11 cellular contexts compared by ENCODE assay signal in the genomic region with DNA sequence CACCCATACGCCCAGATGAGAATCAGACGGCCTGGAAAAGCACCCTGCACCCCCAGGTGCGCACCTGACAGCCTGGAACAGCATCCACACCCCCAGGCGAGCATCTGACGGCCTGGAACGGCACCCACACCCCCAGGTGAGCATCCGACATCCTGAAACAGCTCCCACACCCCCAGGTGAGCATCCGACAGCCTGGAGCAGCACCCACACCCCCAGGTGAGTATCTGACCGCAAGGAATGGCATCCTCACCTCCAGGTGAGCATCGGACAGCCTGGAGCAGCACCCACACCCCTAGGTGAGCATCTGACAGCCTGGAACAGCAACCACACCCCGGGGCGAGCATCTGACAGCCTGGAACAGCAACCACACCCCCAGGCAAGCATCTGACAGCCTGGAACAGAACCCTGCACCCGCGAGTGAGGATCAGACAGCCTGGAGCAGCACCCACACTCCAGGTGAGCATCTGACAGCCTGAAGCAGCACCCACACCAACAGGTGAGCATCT. TPM values are rescaled to one million over a fixed set of nuclear protein-coding genes. Genes with fewer than 3 reads are reported as not detected.
A peak's percentile ranks its signal among the peaks of the same experiment; 100 is the strongest.
DNase-seq lines count a peak whose midpoint lies in the region; ATAC-seq and TF ChIP-seq lines count a peak whose summit lies in the region.
"Not testable (repeated sequence)": the region's sequence is repeated elsewhere in the genome, so short reads cannot be mapped to it uniquely, and the experiment has no call there.
"Had no signal": no experiment of that assay in that cellular context is flagged by ENCODE, and none has a peak within 500 bp of the region (broad histone marks: within the 10 kb centered on the region; RNA-seq: fewer than 3 reads in every experiment).

No MANE protein-coding gene starts in this region.

- H3K36me3 ChIP-seq in Panc1 (ENCODE audit: control insufficient read depth, insufficient read depth, low read length); mucosa of descending colon (ENCODE audit: low read depth); upper lobe of right lung: not testable (repeated sequence)

- H3K4me3 Mint-ChIP-seq in chondrocyte (ENCODE audit: unreplicated experiment): not testable (repeated sequence)

- not testable (repeated sequence) for H3K27ac Mint-ChIP-seq in chondrocyte (ENCODE audit: unreplicated experiment)

- H3K9me3 Mint-ChIP-seq in chondrocyte (ENCODE audit: low read depth): peaks cover 30% of the 10 kb centered on the region

- not testable (repeated sequence) for TF ChIP-seq CTCF in Panc1 (IDR thresholded peaks at IDR 0.05); chondrocyte (IDR thresholded peaks at IDR 0.05); mucosa of descending colon (IDR thresholded peaks at IDR 0.05); upper lobe of right lung (IDR thresholded peaks at IDR 0.05)

- DNase-seq in DMS 273 (lab: John Stamatoyannopoulos, UW; ENCODE audit: unreplicated experiment): peak; percentile 32
- not testable (repeated sequence) for DNase-seq in Panc1 (ENCODE audit: low read depth, low spot score)
- DNase-seq in activated CD8-positive, alpha-beta memory T cell treated with anti-CD3 and anti-CD28 coated beads, Interleukin-2, amount 50 U/mL, for 4 hours: peak; percentile 20
- peak; percentile 97 for DNase-seq in chondrocyte (ENCODE audit: low spot score)
- peak in 2 of 3 donors; percentile 27 to 70 for DNase-seq in mucosa of descending colon
- peak; percentile 11 for DNase-seq in retina
- DNase-seq in upper lobe of right lung: peak; percentile 75

- POLR2A ChIA-PET in Panc1 (lab: Charles Lee): not testable (repeated sequence)

- in situ Hi-C loops in Panc1 (cut with HindIII; ENCODE audit: low pct_unique_long_range_greater_than_20kb, low sequenced_read_pairs): not testable (repeated sequence)

- intact Hi-C loops in Panc1 (cut with micrococcal nuclease; ENCODE audit: unreplicated experiment); mucosa of descending colon (cut with DNase I, micrococcal nuclease); upper lobe of right lung (cut with DNase I): not testable (repeated sequence)

- H3K27me3 Mint-ChIP-seq in chondrocyte (ENCODE audit: low read depth): not testable (repeated sequence)

- not testable (repeated sequence) for H3K36me3 Mint-ChIP-seq in chondrocyte (ENCODE audit: low read depth)

- CTCF ChIA-PET in Panc1 (lab: Charles Lee): not testable (repeated sequence)

- H3K4me1 Mint-ChIP-seq in chondrocyte (ENCODE audit: low read depth): not testable (repeated sequence)

- ATAC-seq in Panc1 (peak; percentile 74), mucosa of descending colon (peak; percentile 31), upper lobe of right lung (peak; percentile 51)

- peaks cover 17% of the 10 kb centered on the region; the same call in 1 of the 2 replicates for H3K27me3 ChIP-seq in Panc1 (ENCODE audit: control insufficient read depth, insufficient read depth, low read length)
- not testable (repeated sequence) for H3K27me3 ChIP-seq in upper lobe of right lung

- not testable (repeated sequence) for H3K4me3 ChIP-seq in Panc1 (ENCODE audit: low read depth in 2 of 2, low read length in 2 of 2); mucosa of descending colon; upper lobe of right lung
- H3K4me3 ChIP-seq in iPS-18c (ENCODE audit: insufficient read depth, low read depth, low read length): peak overlapping the region; percentile 9; the same call in 1 of the 2 replicates

- not testable (repeated sequence) for H3K9me3 ChIP-seq in Panc1 (ENCODE audit: control insufficient read depth, insufficient read depth, low read depth, low read length); mucosa of descending colon; upper lobe of right lung
- peaks cover 48% of the 10 kb centered on the region for H3K9me3 ChIP-seq in iPS-18c (ENCODE audit: control insufficient read depth, insufficient read depth, low read length)

- not testable (repeated sequence) for H3K27ac ChIP-seq in Panc1 (ENCODE audit: low read length); upper lobe of right lung

- not testable (repeated sequence) for H3K4me1 ChIP-seq in Panc1 (ENCODE audit: control insufficient read depth, insufficient read depth, low read length); mucosa of descending colon (ENCODE audit: low read depth); upper lobe of right lung

- BruUV-seq in Panc1 (replicated peaks; lab: Mats Ljungman, UMichigan): not testable (repeated sequence)

RNA-seq across cellular contexts. Expression of a gene that starts 21.7 kb away (rescaled TPM):
- total RNA-seq in Panc1 (2021; ENCODE audit: unreplicated experiment) (0.46 TPM), chondrocyte (0.62 to 0.92 TPM in 2 of 3 replicates, not detected in the other), mucosa of descending colon (10 to 100 TPM in 1 of 3 donors, 1 to 10 TPM in 2; 4.2 to 10.9 (median 9.4) TPM), upper lobe of right lung (3.2 TPM)
- 10.4 TPM for polyA plus RNA-seq in Panc1 (2012; ENCODE audit: insufficient read length)
- total RNA-seq: Daoy, gastrocnemius medialis, MCF 10A had no signal
